1 cellular context compared by ENCODE assay signal in genomic region chr9:69036799-69037198, GRCh38.
TF ChIP-seq lines count a peak whose summit lies in the region.

No MANE protein-coding gene starts in this region.

TF ChIP-seq in H1, 55 proteins besides CTCF, POLR2A, EP300 and RAD21:
- TF ChIP-seq CBX8 (IDR thresholded peaks at IDR 0.05; ENCODE audit: borderline replicate concordance, low read depth, low read length) (no peak), ASH2L (IDR thresholded peaks at IDR 0.05; ENCODE audit: low read length) (peak; percentile 1)
